ENCODE assay signal across 1 cellular context in genomic region chr12:124868252-124868965, GRCh38.
TF ChIP-seq lines count a peak whose summit lies in the region.

No MANE protein-coding gene starts in this region.

TF ChIP-seq in GM12878, 131 proteins besides CTCF, POLR2A, EP300 and RAD21:
- TF ChIP-seq SRF (IDR thresholded peaks at IDR 0.05; ENCODE audit: low read depth in 2 of 2, low read length in 2 of 2) (no peak), MTA3 (IDR thresholded peaks at IDR 0.05; ENCODE audit: borderline replicate concordance, low read length) (no peak), NR2C1 (IDR thresholded peaks at IDR 0.05) (no peak), BCLAF1 (IDR thresholded peaks at IDR 0.05) (no peak)
